ENCODE assay signal across 1 cellular context in genomic region chr6:134287863-134288537, GRCh38.
TF ChIP-seq lines count a peak whose summit lies in the region.

No MANE protein-coding gene starts in this region.

TF ChIP-seq in HCT116, 20 proteins besides CTCF, POLR2A, EP300 and RAD21 (continued from another document):
- TF ChIP-seq EZH2phosphoT487 (IDR thresholded peaks at IDR 0.05; ENCODE audit: borderline replicate concordance) (no peak), SP1 (IDR thresholded peaks at IDR 0.05; ENCODE audit: low read depth) (no peak), JUND (IDR thresholded peaks at IDR 0.05) (no peak), POLR2AphosphoS5 (IDR thresholded peaks at IDR 0.05; ENCODE audit: low read depth, low read length) (no peak), SIN3A (IDR thresholded peaks at IDR 0.05; ENCODE audit: low read depth) (no peak), ELF1 (IDR thresholded peaks at IDR 0.05; ENCODE audit: borderline replicate concordance, low read depth) (no peak), YY1 (IDR thresholded peaks at IDR 0.05; ENCODE audit: extremely low read depth, insufficient replicate concordance, low read depth, low read length) (no peak), EZH2 (IDR thresholded peaks at IDR 0.05) (no peak), FOSL1 (IDR thresholded peaks at IDR 0.05; ENCODE audit: low read depth) (no peak)
- TF ChIP-seq, protein P1, sequence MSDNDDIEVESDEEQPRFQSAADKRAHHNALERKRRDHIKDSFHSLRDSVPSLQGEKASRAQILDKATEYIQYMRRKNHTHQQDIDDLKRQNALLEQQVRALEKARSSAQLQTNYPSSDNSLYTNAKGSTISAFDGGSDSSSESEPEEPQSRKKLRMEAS (IDR thresholded peaks at IDR 0.05), result no peak
- TF ChIP-seq, protein P2, sequence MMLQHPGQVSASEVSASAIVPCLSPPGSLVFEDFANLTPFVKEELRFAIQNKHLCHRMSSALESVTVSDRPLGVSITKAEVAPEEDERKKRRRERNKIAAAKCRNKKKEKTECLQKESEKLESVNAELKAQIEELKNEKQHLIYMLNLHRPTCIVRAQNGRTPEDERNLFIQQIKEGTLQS (IDR thresholded peaks at IDR 0.05), result no peak
